ENCODE assay signal across 5 cellular contexts in the genomic region with DNA sequence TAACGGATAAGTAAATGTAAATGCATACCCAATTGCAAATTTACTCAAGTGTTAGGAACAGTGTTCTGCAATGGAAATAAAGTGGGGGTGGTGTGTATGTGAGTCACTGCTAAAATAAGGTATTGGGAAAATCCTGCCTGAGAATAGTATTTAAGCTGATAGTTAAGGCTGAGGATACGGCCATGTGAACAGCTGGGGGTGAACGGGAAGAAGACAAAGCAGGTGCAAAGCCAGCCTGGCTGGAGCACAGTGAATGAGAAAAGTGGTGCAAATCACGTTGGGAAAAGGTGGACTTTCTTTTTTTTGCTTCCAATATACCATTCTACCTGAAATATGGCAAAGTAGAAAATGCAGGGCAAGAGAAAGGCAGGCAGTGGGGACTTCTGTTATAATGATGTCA.
"Had no signal": no experiment of that assay in that cellular context is flagged by ENCODE, and none has a peak within 500 bp of the region (broad histone marks: within the 10 kb centered on the region; RNA-seq: fewer than 3 reads in every experiment).

No MANE protein-coding gene starts in this region.

- DNase-seq: H9, HCEC 1CT, KBM-7 had no signal

- ATAC-seq: GM23338, HepG2 had no signal
